In the genomic region with DNA sequence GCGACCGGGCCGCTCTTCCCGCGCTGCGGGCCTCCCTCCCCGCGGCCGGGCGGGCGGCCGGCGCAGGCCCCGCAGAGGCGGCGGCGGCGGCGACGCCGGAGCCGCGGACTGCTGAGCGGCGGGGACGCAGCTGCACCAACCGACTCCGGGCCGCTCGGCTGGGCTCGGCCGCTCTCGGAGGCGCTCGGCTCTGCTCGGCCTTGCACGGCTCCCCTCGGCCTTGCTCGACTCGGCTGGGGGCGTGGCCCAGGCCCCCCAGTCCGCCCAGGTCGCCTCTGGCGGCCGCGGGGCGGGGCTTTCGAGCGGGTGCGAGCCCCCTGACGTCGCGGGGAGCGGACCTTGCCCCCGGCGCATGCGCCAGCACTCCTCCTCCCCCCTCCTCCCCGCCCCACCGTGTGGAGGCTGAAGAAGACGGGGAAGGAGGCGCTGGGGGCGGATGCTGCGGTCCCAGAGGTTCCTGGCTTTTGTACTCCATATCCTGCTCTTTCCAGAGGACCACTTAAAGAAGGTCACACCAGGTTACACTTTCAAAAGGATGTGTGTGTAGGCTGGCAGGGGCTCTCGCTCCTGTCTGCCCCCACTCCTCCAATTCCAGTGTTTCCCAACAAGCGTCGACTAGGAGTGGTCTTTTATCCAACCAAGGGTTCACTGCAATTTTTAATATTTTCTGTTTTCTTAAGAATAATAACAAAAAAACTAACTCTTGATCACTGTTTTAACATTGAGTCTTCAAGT, we compare ENCODE assay signal across 8 cellular contexts. TPM values are rescaled to one million over a fixed set of nuclear protein-coding genes. Genes with fewer than 3 reads are reported as not detected.
A peak's percentile ranks its signal among the peaks of the same experiment; 100 is the strongest.
DNase-seq lines count a peak whose midpoint lies in the region; ATAC-seq lines count a peak whose summit lies in the region.

Gene ZHX3 (minus strand): TSS at position 196 of the 735 bp plus-strand sequence. CDS start 112,815 bp downstream, outside the sequence.

- peak; percentile 76 to 99 (median 94) for DNase-seq in C1 segment of cervical spinal cord (lab: John Stamatoyannopoulos, UW)
- peak; percentile 97 for DNase-seq in NCI-H748 (lab: John Stamatoyannopoulos, UW; ENCODE audit: unreplicated experiment)
- DNase-seq in activated CD4-positive, alpha-beta T cell treated with anti-CD3 and anti-CD28 coated beads, Interleukin-2, amount 50 U/mL, for 24 hours (ENCODE audit: low read depth in 1 of 2, low spot score in 1 of 2): peak; percentile 84 to 92
- peak; percentile 93 for DNase-seq in dedifferentiated amniotic fluid mesenchymal stem cell (ENCODE audit: extremely low spot score)
- peak; percentile 98 for DNase-seq in left lobe of liver (ENCODE audit: low spot score)
- DNase-seq in stimulated activated CD4-positive, alpha-beta T cell treated with anti-CD3 and anti-CD28 coated beads, Interleukin-2, amount 100 ng/mL, for 4 hours (ENCODE audit: low read depth): peak; percentile 94

- ATAC-seq in GM19395 (IDR thresholded peaks at IDR 0.05; ENCODE audit: unreplicated experiment) (peak; percentile 92), HG03558 (IDR thresholded peaks at IDR 0.05; ENCODE audit: extremely low read depth, unreplicated experiment) (peak; percentile 92), left lobe of liver (peak; percentile 90)

RNA-seq across cellular contexts. Expression of gene ZHX3, which starts in this region (rescaled TPM):
- 51.4 TPM for total RNA-seq in left lobe of liver

Comparison
In these comparisons a context has a peak if more than half of its experiments do, and no peak if none do; other contexts are left out.
1. Peak in every context shown above with its lines: DNase-seq and ATAC-seq.